In the genomic region with DNA sequence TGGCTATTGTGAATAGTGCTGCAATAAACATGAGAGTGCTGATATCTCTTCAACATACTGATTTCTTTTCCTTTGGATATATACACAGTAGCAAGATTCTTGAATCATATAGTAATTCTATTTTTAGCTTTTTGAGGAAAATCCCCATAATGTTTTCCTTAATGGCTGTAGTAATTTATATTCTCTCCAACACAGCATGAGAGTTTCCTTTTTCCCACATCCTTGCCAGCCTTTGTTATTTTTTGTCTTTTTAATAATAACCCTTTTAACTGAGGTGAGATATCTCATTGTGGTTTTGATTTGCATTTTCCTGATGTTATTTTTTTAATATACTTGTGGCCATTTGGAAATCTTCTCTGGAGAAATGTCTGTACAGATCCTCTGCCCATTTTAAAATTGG, we compare ENCODE assay signal across 8 cellular contexts.
"Had no signal": no experiment of that assay in that cellular context is flagged by ENCODE, and none has a peak within 500 bp of the region (broad histone marks: within the 10 kb centered on the region; RNA-seq: fewer than 3 reads in every experiment).

No MANE protein-coding gene starts in this region.

- H3K9me3 ChIP-seq: HAP-1 had no signal

- H3K36me3 ChIP-seq: HAP-1 had no signal

- H3K4me3 Mint-ChIP-seq: HFFc6, IgD-negative memory B cell had no signal

- H3K4me1 ChIP-seq: HAP-1 had no signal

- ATAC-seq: HCT116, HepG2 had no signal

- DNase-seq: GM23248, GOT3, H7, HFFc6 had no signal

- H3K27ac Mint-ChIP-seq: HFFc6, IgD-negative memory B cell had no signal

- H3K4me3 ChIP-seq: GM23248, HAP-1 had no signal

- H3K36me3 Mint-ChIP-seq: IgD-negative memory B cell had no signal

- H3K4me1 Mint-ChIP-seq: IgD-negative memory B cell had no signal

- H3K27me3 Mint-ChIP-seq: IgD-negative memory B cell had no signal
